ENCODE assay signal across 1 cellular context in the genomic region with DNA sequence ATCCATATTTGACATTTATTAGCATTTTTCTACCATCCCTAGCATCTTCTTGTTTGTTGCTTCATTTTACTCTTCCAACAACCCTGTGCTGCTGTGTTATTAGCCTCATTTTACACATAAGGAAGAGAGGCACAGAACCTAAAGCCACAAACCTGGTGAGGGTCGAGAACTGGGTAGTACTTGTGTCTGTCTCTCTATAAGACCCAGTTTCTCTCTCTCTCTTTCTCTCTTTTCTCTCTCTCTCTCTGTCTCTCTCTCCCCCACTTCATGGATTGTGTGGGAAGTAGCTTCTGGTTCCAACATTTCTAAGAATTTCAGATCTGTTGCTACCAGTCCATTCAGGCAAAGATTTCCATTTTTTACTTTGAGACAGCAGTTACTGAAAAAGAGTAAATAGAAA.
TF ChIP-seq lines count a peak whose summit lies in the region.

No MANE protein-coding gene starts in this region.

TF ChIP-seq in H1, 55 proteins besides CTCF, POLR2A, EP300 and RAD21:
- TF ChIP-seq CTBP2 (IDR thresholded peaks at IDR 0.05; ENCODE audit: borderline replicate concordance, insufficient read depth, insufficient read length, low read length) (no peak), CHD2 (IDR thresholded peaks at IDR 0.05; ENCODE audit: low read length) (no peak), RNF2 (IDR thresholded peaks at IDR 0.05; ENCODE audit: borderline replicate concordance, low read depth, low read length, missing control alignments, poor library complexity, severe bottlenecking) (no peak), EZH2 (IDR thresholded peaks at IDR 0.05; ENCODE audit: low read depth, low read length, severe bottlenecking) (no peak), CEBPB (IDR thresholded peaks at IDR 0.05; ENCODE audit: low read depth, low read length) (no peak), FOSL1 (IDR thresholded peaks at IDR 0.05; ENCODE audit: insufficient read depth, low read depth, low read length) (no peak), TBP (IDR thresholded peaks at IDR 0.05; ENCODE audit: low read depth, low read length) (no peak), SUZ12 (IDR thresholded peaks at IDR 0.05; ENCODE audit: low read length) (no peak), MAFK (IDR thresholded peaks at IDR 0.05; ENCODE audit: low read depth, low read length) (no peak), KDM5A (IDR thresholded peaks at IDR 0.05; ENCODE audit: low read length) (no peak), RXRA (IDR thresholded peaks at IDR 0.05; ENCODE audit: insufficient read depth, low read depth, low read length) (no peak), NRF1 (IDR thresholded peaks at IDR 0.05; ENCODE audit: low read depth, low read length) (no peak), JUN (IDR thresholded peaks at IDR 0.05; ENCODE audit: low read depth, low read length) (no peak), CHD1 (IDR thresholded peaks at IDR 0.05; ENCODE audit: low read depth, low read length) (no peak)
- TF ChIP-seq, protein P1, sequence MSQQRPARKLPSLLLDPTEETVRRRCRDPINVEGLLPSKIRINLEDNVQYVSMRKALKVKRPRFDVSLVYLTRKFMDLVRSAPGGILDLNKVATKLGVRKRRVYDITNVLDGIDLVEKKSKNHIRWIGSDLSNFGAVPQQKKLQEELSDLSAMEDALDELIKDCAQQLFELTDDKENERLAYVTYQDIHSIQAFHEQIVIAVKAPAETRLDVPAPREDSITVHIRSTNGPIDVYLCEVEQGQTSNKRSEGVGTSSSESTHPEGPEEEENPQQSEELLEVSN (IDR thresholded peaks at IDR 0.05), result no peak
- TF ChIP-seq, protein P2, sequence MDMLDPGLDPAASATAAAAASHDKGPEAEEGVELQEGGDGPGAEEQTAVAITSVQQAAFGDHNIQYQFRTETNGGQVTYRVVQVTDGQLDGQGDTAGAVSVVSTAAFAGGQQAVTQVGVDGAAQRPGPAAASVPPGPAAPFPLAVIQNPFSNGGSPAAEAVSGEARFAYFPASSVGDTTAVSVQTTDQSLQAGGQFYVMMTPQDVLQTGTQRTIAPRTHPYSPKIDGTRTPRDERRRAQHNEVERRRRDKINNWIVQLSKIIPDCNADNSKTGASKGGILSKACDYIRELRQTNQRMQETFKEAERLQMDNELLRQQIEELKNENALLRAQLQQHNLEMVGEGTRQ (IDR thresholded peaks at IDR 0.05; ENCODE audit: low read length), result no peak
TF ChIP-seq in H1: peak in this region for 0.
